8 cellular contexts compared by ENCODE assay signal in genomic region chr22:22060200-22061084, GRCh38.
DNase-seq lines count a peak whose midpoint lies in the region; ATAC-seq and TF ChIP-seq lines count a peak whose summit lies in the region.

No MANE protein-coding gene starts in this region.

- CTCF ChIA-PET in activated CD8-positive, alpha-beta memory T cell treated with anti-CD3 and anti-CD28 coated beads, Interleukin-2, amount 10 ng/mL, durations not matched to agents 7 days and 5 days (lab: Charles Lee) = interaction anchor here (0.6 to 2.6 kb wide), 20 partner anchors 10 to 175 kb away, joined by 3 to 10 read pairs (median 4); no protein-coding TSS in a partner anchor

- peaks cover 2% of the 10 kb centered on the region for H3K4me1 Mint-ChIP-seq in activated CD8-positive, alpha-beta memory T cell treated with anti-CD3 and anti-CD28 coated beads, Interleukin-2, amount 10 ng/mL, durations not matched to agents 7 days and 5 days

- TF ChIP-seq CTCF in NB4 (IDR thresholded peaks at IDR 0.05; ENCODE audit: low read depth, low read length) = peak; percentile 84
- peak; percentile 84 for TF ChIP-seq CTCF in fibroblast of villous mesenchyme (IDR thresholded peaks at IDR 0.05; ENCODE audit: insufficient read depth, low read depth, low read length)
- TF ChIP-seq CTCF in omental fat pad (IDR thresholded peaks at IDR 0.05) = no peak
- TF ChIP-seq CTCF in lower leg skin (IDR thresholded peaks at IDR 0.05) = no peak

- intact Hi-C loops in lower leg skin (cut with DNase I; ENCODE audit: low total_unique reads) = no loop called here

- peak in 3 of 4 experiments; percentile 8 to 31 (median 9) for DNase-seq in activated CD4-positive, CD25-positive, alpha-beta regulatory T cell (lab: John Stamatoyannopoulos, UW)
- peak; percentile 80 for DNase-seq in NB4 (ENCODE audit: low read depth)
- peak; percentile 77 for DNase-seq in activated CD8-positive, alpha-beta memory T cell treated with anti-CD3 and anti-CD28 coated beads, Interleukin-2, amount 10 ng/mL, durations not matched to agents 7 days and 5 days
- peak; percentile 24 for DNase-seq in fibroblast of villous mesenchyme (ENCODE audit: low read depth)
- no peak for DNase-seq in omental fat pad (ENCODE audit: low spot score)
- no peak for DNase-seq in lower leg skin (ENCODE audit: low spot score in 2 of 2)

- peaks cover 61% of the 10 kb centered on the region for H3K27me3 Mint-ChIP-seq in activated CD8-positive, alpha-beta memory T cell treated with anti-CD3 and anti-CD28 coated beads, Interleukin-2, amount 10 ng/mL, durations not matched to agents 7 days and 5 days

- H3K36me3 Mint-ChIP-seq in activated CD8-positive, alpha-beta memory T cell treated with anti-CD3 and anti-CD28 coated beads, Interleukin-2, amount 10 ng/mL, durations not matched to agents 7 days and 5 days = no peaks in the 10 kb centered on the region

- 64 to 65% methylated on average over 7 to 11 of the region's 11 CpGs for WGBS in lower leg skin, 2 donors

- no peak for ATAC-seq in activated CD4-positive, CD25-positive, alpha-beta regulatory T cell treated with anti-CD3 and anti-CD28 coated beads, Interleukin-2, amount 50 U/mL, for 24 hours
- ATAC-seq in activated CD8-positive, alpha-beta memory T cell treated with anti-CD3 and anti-CD28 coated beads, Interleukin-2, amount 10 ng/mL, durations not matched to agents 7 days and 5 days = peak; percentile 80
- ATAC-seq in omental fat pad (ENCODE audit: low FRiP score) (peak; percentile 20), HG03460 (IDR thresholded peaks at IDR 0.05; ENCODE audit: unreplicated experiment) (no peak)

- H3K4me3 ChIP-seq in NB4 (ENCODE audit: low read depth, low read length) = no peak overlapping the region
- no peak overlapping the region for H3K4me3 ChIP-seq in fibroblast of villous mesenchyme (ENCODE audit: low read depth, low read length)
- no peak overlapping the region for H3K4me3 ChIP-seq in lower leg skin (ENCODE audit: low read depth, poor library complexity, severe bottlenecking)

- no peaks in the 10 kb centered on the region for H3K9me3 Mint-ChIP-seq in activated CD8-positive, alpha-beta memory T cell treated with anti-CD3 and anti-CD28 coated beads, Interleukin-2, amount 10 ng/mL, durations not matched to agents 7 days and 5 days (ENCODE audit: low read depth)

- TF ChIP-seq POLR2A in NB4 (IDR thresholded peaks at IDR 0.05; ENCODE audit: extremely low read depth, insufficient read length) = no peak
- TF ChIP-seq POLR2A in lower leg skin (IDR thresholded peaks at IDR 0.05) = no peak

- no peak overlapping the region for H3K27ac Mint-ChIP-seq in activated CD8-positive, alpha-beta memory T cell treated with anti-CD3 and anti-CD28 coated beads, Interleukin-2, amount 10 ng/mL, durations not matched to agents 7 days and 5 days

- no peak overlapping the region for H3K4me3 Mint-ChIP-seq in activated CD8-positive, alpha-beta memory T cell treated with anti-CD3 and anti-CD28 coated beads, Interleukin-2, amount 10 ng/mL, durations not matched to agents 7 days and 5 days

Comparison
In these comparisons a context has a peak if more than half of its experiments do, and no peak if none do; other contexts are left out.
1. DNase-seq: peak in activated CD4-positive, CD25-positive, alpha-beta regulatory T cell (3 of 4), NB4 (single experiment), activated CD8-positive, alpha-beta memory T cell treated with anti-CD3 and anti-CD28 coated beads, Interleukin-2, amount 10 ng/mL, durations not matched to agents 7 days and 5 days (single experiment) and fibroblast of villous mesenchyme (single experiment); none in omental fat pad (single experiment) and lower leg skin (0 of 2).
2. ATAC-seq: peak in activated CD8-positive, alpha-beta memory T cell treated with anti-CD3 and anti-CD28 coated beads, Interleukin-2, amount 10 ng/mL, durations not matched to agents 7 days and 5 days (single experiment) and omental fat pad (single experiment); none in activated CD4-positive, CD25-positive, alpha-beta regulatory T cell treated with anti-CD3 and anti-CD28 coated beads, Interleukin-2, amount 50 U/mL, for 24 hours (0 of 2) and HG03460 (single experiment).
3. CTCF ChIP-seq: peak in NB4 (single experiment) and fibroblast of villous mesenchyme (single experiment); none in omental fat pad (0 of 3) and lower leg skin (0 of 3).